8 cellular contexts compared by ENCODE assay signal in genomic region chr9:21800931-21801682, GRCh38. TPM values are rescaled to one million over a fixed set of nuclear protein-coding genes. Genes with fewer than 3 reads are reported as not detected.
DNase-seq lines count a peak whose midpoint lies in the region; ATAC-seq, FAIRE-seq and TF ChIP-seq lines count a peak whose summit lies in the region.

No MANE protein-coding gene starts in this region.

- peak overlapping the region; percentile 96 for H3K27ac Mint-ChIP-seq in CD4-positive, alpha-beta T cell

- no peak for FAIRE-seq in RCC 7860 (lab: Jason Lieb, UNC)

- no peak overlapping the region for H3K27ac ChIP-seq in CD4-positive, alpha-beta T cell (ENCODE audit: low read depth, low read length)
- H3K27ac ChIP-seq in PC-9 (peak overlapping the region; percentile 78), parathyroid adenoma (no peak overlapping the region)

- no peaks in the 10 kb centered on the region for H3K9me2 ChIP-seq in PC-9 (ENCODE audit: insufficient read depth)

- DNase-seq in CD4-positive, alpha-beta T cell = no peak
- DNase-seq in PC-9 = no peak
- DNase-seq in epithelial cell of proximal tubule (ENCODE audit: low read depth) = no peak
- no peak for DNase-seq in COLO829 (ENCODE audit: low spot score)
- no peak for DNase-seq in NCI-H2107 treated with DMSO at 0.1 percent for 48 hours (lab: John Stamatoyannopoulos, UW; ENCODE audit: unreplicated experiment)
- no peak for DNase-seq in AML-193 (lab: John Stamatoyannopoulos, UW)
- DNase-seq in RCC 7860 (ENCODE audit: low spot score) = no peak

- no peak for TF ChIP-seq CTCF in CD4-positive, alpha-beta T cell (IDR thresholded peaks at IDR 0.05)
- TF ChIP-seq CTCF in PC-9 (conservative IDR thresholded peaks at IDR 0.05) (no peak), epithelial cell of proximal tubule (conservative IDR thresholded peaks at IDR 0.05; ENCODE audit: low read depth, low read length) (no peak), parathyroid adenoma (IDR thresholded peaks at IDR 0.05) (no peak)

- no peak for ATAC-seq in CD4-positive, alpha-beta T cell (ENCODE audit: poor library complexity)

- H3K4me2 ChIP-seq in PC-9 (peak overlapping the region; percentile 94), parathyroid adenoma (ENCODE audit: low read length) (no peak overlapping the region)

- H3K4me3 ChIP-seq in PC-9 (peak overlapping the region; percentile 87), epithelial cell of proximal tubule (ENCODE audit: low read depth, low read length) (peak overlapping the region; percentile 63), parathyroid adenoma (ENCODE audit: low read depth, low read length) (peak overlapping the region; percentile 88)

- intact Hi-C loops in CD4-positive, alpha-beta T cell (cut with DNase I, micrococcal nuclease) = loop anchor here in 1 of 2 experiments (2.0 to 5.0 kb wide), 3 partner anchors 229 to 469 kb away; no protein-coding TSS in a partner anchor
- intact Hi-C loops in PC-9 (cut with micrococcal nuclease; ENCODE audit: unreplicated experiment) = loop anchor here (5.0 kb wide), 2 partner anchors 474 to 1874 kb away; no protein-coding TSS in a partner anchor

- H3K27me3 ChIP-seq in CD4-positive, alpha-beta T cell (ENCODE audit: control insufficient read depth, insufficient read depth, low read length) = peaks cover 16% of the 10 kb centered on the region
- H3K27me3 ChIP-seq in PC-9 (ENCODE audit: insufficient read depth, low read depth) = no peaks in the 10 kb centered on the region
- no peaks in the 10 kb centered on the region for H3K27me3 ChIP-seq in parathyroid adenoma (ENCODE audit: control insufficient read depth, insufficient read depth, low read length)

- peaks cover 39% of the 10 kb centered on the region for H3K4me1 Mint-ChIP-seq in CD4-positive, alpha-beta T cell (ENCODE audit: low read depth)

- peak overlapping the region; percentile 99 for H2AFZ ChIP-seq in PC-9
- peak overlapping the region; percentile 84 for H2AFZ ChIP-seq in parathyroid adenoma

- no peaks in the 10 kb centered on the region for H3K9me3 Mint-ChIP-seq in CD4-positive, alpha-beta T cell

- peaks cover 27% of the 10 kb centered on the region for H3K4me1 ChIP-seq in PC-9 (replicated peaks; ENCODE audit: insufficient read depth)
- H3K4me1 ChIP-seq in parathyroid adenoma = no peaks in the 10 kb centered on the region

- peaks cover 35% of the 10 kb centered on the region for H3K79me2 ChIP-seq in PC-9 (ENCODE audit: low read depth)
- no peaks in the 10 kb centered on the region for H3K79me2 ChIP-seq in parathyroid adenoma

- H3K36me3 ChIP-seq in PC-9 (ENCODE audit: low read depth) (0 out of 2 replicates have a peak, but pooled peaks cover 6% of the 10 kb centered on the region), parathyroid adenoma (ENCODE audit: control insufficient read depth, insufficient read depth, low read length) (no peaks in the 10 kb centered on the region)

- H3F3A ChIP-seq in PC-9 (ENCODE audit: insufficient read depth, low read depth) = 0 out of 2 replicates have a peak, but pooled peaks cover 3% of the 10 kb centered on the region

- no TSS peak for BruUV-seq in PC-9 (replicated peaks; lab: Mats Ljungman, UMichigan)

- H4K20me1 ChIP-seq in PC-9 (ENCODE audit: insufficient read depth) = no peaks in the 10 kb centered on the region

- POLR2A ChIA-PET in CD4-positive, alpha-beta T cell (lab: Charles Lee) = interaction anchor here (1.1 to 2.1 kb wide), 3 partner anchors 22 to 466 kb away, joined by 3 to 9 read pairs (median 5); partner anchors contain the start of genes CDKN2B and KLHL9
- POLR2A ChIA-PET in PC-9 (lab: Charles Lee; ENCODE audit: unreplicated experiment) = no interaction called here

- peak overlapping the region; percentile 98 for H3K4me3 Mint-ChIP-seq in CD4-positive, alpha-beta T cell

- no peaks in the 10 kb centered on the region for H3K9me3 ChIP-seq in CD4-positive, alpha-beta T cell (ENCODE audit: control insufficient read depth, low read length)
- H3K9me3 ChIP-seq in PC-9 (ENCODE audit: insufficient read depth, low read depth) = no peaks in the 10 kb centered on the region
- H3K9me3 ChIP-seq in parathyroid adenoma (ENCODE audit: control insufficient read depth, low read length) = no peaks in the 10 kb centered on the region

- H3K9ac ChIP-seq in parathyroid adenoma = no peak overlapping the region

- H3K36me3 Mint-ChIP-seq in CD4-positive, alpha-beta T cell (ENCODE audit: low read depth) = peaks cover 31% of the 10 kb centered on the region

- H3K27me3 Mint-ChIP-seq in CD4-positive, alpha-beta T cell = peaks cover 24% of the 10 kb centered on the region

- CTCF ChIA-PET in CD4-positive, alpha-beta T cell (lab: Charles Lee) = interaction anchor here (1.5 kb wide), 1 partner anchor 463 kb away, joined by 3 read pairs; no protein-coding TSS in a partner anchor
- CTCF ChIA-PET in PC-9 (lab: Charles Lee) = no interaction called here

RNA-seq across cellular contexts. Expression of gene MTAP, which starts 1.3 kb away (rescaled TPM):
- 10 to 100 TPM; 17.2 to 17.8 TPM for total RNA-seq in CD4-positive, alpha-beta T cell
- total RNA-seq in PC-9 (2021) (44.1 and 46.1 TPM in 2 replicates), epithelial cell of proximal tubule (34.2 and 37.0 TPM in 2 replicates)
